1 cellular context compared by ENCODE assay signal in the genomic region with DNA sequence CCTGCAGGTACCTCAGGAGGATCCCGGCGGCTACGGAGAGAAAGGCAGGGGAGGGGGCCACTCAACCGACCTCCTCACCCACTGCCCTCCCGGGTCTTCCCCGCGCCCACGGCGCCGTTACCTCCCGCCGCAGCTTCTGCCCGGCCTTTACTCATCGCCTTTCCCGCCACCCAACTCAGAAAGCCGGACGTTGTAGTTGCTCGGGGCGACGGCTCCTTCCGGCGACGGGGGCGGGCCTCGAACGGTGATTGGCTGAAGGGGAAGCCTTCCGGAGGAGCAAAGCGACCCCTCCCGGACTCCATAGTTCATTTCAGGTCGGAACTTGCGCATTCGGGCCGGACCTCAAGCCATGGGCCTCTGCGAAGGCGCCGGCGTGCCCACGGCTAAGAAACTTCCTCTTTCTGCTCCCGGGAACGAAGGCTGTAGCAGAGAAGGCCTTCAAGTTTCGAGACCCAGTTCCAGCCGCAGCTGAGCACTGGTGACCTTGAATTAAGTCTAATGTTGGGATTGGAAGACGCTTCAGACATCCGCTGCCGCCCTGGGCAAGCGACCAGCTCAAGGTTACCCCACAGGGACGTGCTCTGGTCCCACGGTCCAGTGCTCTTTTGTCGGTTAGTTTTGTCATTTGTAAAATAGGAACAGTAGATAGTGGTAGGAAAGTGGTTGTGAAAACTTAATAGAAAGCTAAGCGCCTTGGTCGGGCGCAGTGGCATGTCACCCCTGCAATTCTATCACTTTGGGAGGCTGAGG.
TF ChIP-seq lines count a peak whose summit lies in the region.

A gene with protein sequence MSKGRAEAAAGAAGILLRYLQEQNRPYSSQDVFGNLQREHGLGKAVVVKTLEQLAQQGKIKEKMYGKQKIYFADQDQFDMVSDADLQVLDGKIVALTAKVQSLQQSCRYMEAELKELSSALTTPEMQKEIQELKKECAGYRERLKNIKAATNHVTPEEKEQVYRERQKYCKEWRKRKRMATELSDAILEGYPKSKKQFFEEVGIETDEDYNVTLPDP (minus strand): TSS at position 198 of the 750 bp plus-strand sequence. CDS start 43 bp downstream, at position 155.

TF ChIP-seq in GM12878, 131 proteins besides CTCF, POLR2A, EP300 and RAD21 (continued from another document and continues in another):
- TF ChIP-seq, protein P1, sequence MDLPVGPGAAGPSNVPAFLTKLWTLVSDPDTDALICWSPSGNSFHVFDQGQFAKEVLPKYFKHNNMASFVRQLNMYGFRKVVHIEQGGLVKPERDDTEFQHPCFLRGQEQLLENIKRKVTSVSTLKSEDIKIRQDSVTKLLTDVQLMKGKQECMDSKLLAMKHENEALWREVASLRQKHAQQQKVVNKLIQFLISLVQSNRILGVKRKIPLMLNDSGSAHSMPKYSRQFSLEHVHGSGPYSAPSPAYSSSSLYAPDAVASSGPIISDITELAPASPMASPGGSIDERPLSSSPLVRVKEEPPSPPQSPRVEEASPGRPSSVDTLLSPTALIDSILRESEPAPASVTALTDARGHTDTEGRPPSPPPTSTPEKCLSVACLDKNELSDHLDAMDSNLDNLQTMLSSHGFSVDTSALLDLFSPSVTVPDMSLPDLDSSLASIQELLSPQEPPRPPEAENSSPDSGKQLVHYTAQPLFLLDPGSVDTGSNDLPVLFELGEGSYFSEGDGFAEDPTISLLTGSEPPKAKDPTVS (IDR thresholded peaks at IDR 0.05; ENCODE audit: low read depth, low read length) = no peak
- TF ChIP-seq SREBF2 (IDR thresholded peaks at IDR 0.05; ENCODE audit: low read length) = no peak
- TF ChIP-seq, protein P2, sequence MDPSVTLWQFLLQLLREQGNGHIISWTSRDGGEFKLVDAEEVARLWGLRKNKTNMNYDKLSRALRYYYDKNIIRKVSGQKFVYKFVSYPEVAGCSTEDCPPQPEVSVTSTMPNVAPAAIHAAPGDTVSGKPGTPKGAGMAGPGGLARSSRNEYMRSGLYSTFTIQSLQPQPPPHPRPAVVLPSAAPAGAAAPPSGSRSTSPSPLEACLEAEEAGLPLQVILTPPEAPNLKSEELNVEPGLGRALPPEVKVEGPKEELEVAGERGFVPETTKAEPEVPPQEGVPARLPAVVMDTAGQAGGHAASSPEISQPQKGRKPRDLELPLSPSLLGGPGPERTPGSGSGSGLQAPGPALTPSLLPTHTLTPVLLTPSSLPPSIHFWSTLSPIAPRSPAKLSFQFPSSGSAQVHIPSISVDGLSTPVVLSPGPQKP (IDR thresholded peaks at IDR 0.05; ENCODE audit: low read depth, low read length) = no peak
- TF ChIP-seq IKZF1 (conservative IDR thresholded peaks at IDR 0.05) = peak; percentile 72
- TF ChIP-seq TCF7 (IDR thresholded peaks at IDR 0.05; ENCODE audit: borderline replicate concordance) = no peak
- no peak for TF ChIP-seq MTA3 (IDR thresholded peaks at IDR 0.05; ENCODE audit: borderline replicate concordance, low read length)
- TF ChIP-seq PAX5 (IDR thresholded peaks at IDR 0.05; ENCODE audit: borderline replicate concordance, low read depth, low read length) = no peak
- no peak for TF ChIP-seq JUND (IDR thresholded peaks at IDR 0.05; ENCODE audit: low read depth, low read length)
- no peak for TF ChIP-seq MYC (IDR thresholded peaks at IDR 0.05; ENCODE audit: insufficient read depth, insufficient read length, insufficient replicate concordance, low read length, severe bottlenecking)
- peak; percentile 87 for TF ChIP-seq POLR2AphosphoS5 (IDR thresholded peaks at IDR 0.05; ENCODE audit: low read length)
- TF ChIP-seq MEF2A (IDR thresholded peaks at IDR 0.05; ENCODE audit: insufficient read depth, low read depth, low read length) = no peak
- no peak for TF ChIP-seq NR2C2 (IDR thresholded peaks at IDR 0.05; ENCODE audit: borderline replicate concordance, control insufficient read depth, insufficient read length, low read depth)
- TF ChIP-seq ASH2L (IDR thresholded peaks at IDR 0.05; ENCODE audit: borderline replicate concordance, low read depth) = no peak
- peak; percentile 77; the same call in 1 of the 2 replicates for TF ChIP-seq CBX5 (IDR thresholded peaks at IDR 0.05; ENCODE audit: low read depth)
- TF ChIP-seq POLR2AphosphoS2 (IDR thresholded peaks at IDR 0.05; ENCODE audit: low read depth, low read length) = no peak; the same call in 1 of the 2 replicates
- no peak for TF ChIP-seq HDAC6 (IDR thresholded peaks at IDR 0.05; ENCODE audit: unreplicated experiment)
- peak; percentile 66 for TF ChIP-seq HCFC1 (IDR thresholded peaks at IDR 0.05; ENCODE audit: low read length)
- TF ChIP-seq WRNIP1 (IDR thresholded peaks at IDR 0.05; ENCODE audit: borderline replicate concordance, low read depth, low read length) = no peak
- peak; percentile 85 for TF ChIP-seq MXI1 (IDR thresholded peaks at IDR 0.05; ENCODE audit: low read depth, low read length)
- no peak for TF ChIP-seq YBX1 (IDR thresholded peaks at IDR 0.05)
- TF ChIP-seq ZNF622 (IDR thresholded peaks at IDR 0.05) = no peak
- no peak for TF ChIP-seq EZH2 (IDR thresholded peaks at IDR 0.05; ENCODE audit: borderline replicate concordance, control insufficient read depth, low read depth, low read length)
- TF ChIP-seq PAX8 (IDR thresholded peaks at IDR 0.05) = no peak
- TF ChIP-seq, protein P3, sequence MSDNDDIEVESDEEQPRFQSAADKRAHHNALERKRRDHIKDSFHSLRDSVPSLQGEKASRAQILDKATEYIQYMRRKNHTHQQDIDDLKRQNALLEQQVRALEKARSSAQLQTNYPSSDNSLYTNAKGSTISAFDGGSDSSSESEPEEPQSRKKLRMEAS (IDR thresholded peaks at IDR 0.05; ENCODE audit: low read depth, low read length) = peak; percentile 27; the same call in 1 of the 2 replicates
- TF ChIP-seq, protein P4, sequence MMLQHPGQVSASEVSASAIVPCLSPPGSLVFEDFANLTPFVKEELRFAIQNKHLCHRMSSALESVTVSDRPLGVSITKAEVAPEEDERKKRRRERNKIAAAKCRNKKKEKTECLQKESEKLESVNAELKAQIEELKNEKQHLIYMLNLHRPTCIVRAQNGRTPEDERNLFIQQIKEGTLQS (IDR thresholded peaks at IDR 0.05; ENCODE audit: borderline replicate concordance, extremely low read depth, low read depth, low read length) = no peak
- peak; percentile 96 for TF ChIP-seq GABPA (IDR thresholded peaks at IDR 0.05; ENCODE audit: low read depth)
- TF ChIP-seq SP1 (IDR thresholded peaks at IDR 0.05; ENCODE audit: low read depth, low read length) = peak; percentile 80
- peak; percentile 75 for TF ChIP-seq CREM (IDR thresholded peaks at IDR 0.05; ENCODE audit: low read depth)
- TF ChIP-seq JUNB (IDR thresholded peaks at IDR 0.05) = no peak
- TF ChIP-seq SIX5 (IDR thresholded peaks at IDR 0.05; ENCODE audit: low read depth, low read length, severe bottlenecking) = no peak
- peak; percentile 13; the same call in 1 of the 2 replicates for TF ChIP-seq ATF7 (IDR thresholded peaks at IDR 0.05; ENCODE audit: low read depth)
- TF ChIP-seq, protein P5, sequence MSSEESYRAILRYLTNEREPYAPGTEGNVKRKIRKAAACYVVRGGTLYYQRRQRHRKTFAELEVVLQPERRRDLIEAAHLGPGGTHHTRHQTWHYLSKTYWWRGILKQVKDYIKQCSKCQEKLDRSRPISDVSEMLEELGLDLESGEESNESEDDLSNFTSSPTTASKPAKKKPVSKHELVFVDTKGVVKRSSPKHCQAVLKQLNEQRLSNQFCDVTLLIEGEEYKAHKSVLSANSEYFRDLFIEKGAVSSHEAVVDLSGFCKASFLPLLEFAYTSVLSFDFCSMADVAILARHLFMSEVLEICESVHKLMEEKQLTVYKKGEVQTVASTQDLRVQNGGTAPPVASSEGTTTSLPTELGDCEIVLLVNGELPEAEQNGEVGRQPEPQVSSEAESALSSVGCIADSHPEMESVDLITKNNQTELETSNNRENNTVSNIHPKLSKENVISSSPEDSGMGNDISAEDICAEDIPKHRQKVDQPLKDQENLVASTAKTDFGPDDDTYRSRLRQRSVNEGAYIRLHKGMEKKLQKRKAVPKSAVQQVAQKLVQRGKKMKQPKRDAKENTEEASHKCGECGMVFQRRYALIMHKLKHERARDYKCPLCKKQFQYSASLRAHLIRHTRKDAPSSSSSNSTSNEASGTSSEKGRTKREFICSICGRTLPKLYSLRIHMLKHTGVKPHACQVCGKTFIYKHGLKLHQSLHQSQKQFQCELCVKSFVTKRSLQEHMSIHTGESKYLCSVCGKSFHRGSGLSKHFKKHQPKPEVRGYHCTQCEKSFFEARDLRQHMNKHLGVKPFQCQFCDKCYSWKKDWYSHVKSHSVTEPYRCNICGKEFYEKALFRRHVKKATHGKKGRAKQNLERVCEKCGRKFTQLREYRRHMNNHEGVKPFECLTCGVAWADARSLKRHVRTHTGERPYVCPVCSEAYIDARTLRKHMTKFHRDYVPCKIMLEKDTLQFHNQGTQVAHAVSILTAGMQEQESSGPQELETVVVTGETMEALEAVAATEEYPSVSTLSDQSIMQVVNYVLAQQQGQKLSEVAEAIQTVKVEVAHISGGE (CRISPR knock-in tag; IDR thresholded peaks at IDR 0.05) = no peak
- no peak for TF ChIP-seq CHD4 (IDR thresholded peaks at IDR 0.05)
- TF ChIP-seq FOXM1 (IDR thresholded peaks at IDR 0.05; ENCODE audit: low read depth, low read length) = no peak; the same call in 1 of the 2 replicates
- TF ChIP-seq RCOR1 (conservative IDR thresholded peaks at IDR 0.05; ENCODE audit: low read depth, low read length) = no peak; the same call in 1 of the 2 replicates
- TF ChIP-seq ZNF24 (IDR thresholded peaks at IDR 0.05) = no peak
- no peak for TF ChIP-seq KDM1A (IDR thresholded peaks at IDR 0.05; ENCODE audit: borderline replicate concordance)
- no peak for TF ChIP-seq TCF3 (IDR thresholded peaks at IDR 0.05; ENCODE audit: borderline replicate concordance, insufficient read depth, low read depth, low read length)
- TF ChIP-seq, protein P6, sequence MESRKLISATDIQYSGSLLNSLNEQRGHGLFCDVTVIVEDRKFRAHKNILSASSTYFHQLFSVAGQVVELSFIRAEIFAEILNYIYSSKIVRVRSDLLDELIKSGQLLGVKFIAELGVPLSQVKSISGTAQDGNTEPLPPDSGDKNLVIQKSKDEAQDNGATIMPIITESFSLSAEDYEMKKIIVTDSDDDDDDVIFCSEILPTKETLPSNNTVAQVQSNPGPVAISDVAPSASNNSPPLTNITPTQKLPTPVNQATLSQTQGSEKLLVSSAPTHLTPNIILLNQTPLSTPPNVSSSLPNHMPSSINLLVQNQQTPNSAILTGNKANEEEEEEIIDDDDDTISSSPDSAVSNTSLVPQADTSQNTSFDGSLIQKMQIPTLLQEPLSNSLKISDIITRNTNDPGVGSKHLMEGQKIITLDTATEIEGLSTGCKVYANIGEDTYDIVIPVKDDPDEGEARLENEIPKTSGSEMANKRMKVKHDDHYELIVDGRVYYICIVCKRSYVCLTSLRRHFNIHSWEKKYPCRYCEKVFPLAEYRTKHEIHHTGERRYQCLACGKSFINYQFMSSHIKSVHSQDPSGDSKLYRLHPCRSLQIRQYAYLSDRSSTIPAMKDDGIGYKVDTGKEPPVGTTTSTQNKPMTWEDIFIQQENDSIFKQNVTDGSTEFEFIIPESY (IDR thresholded peaks at IDR 0.05) = no peak
- no peak for TF ChIP-seq CEBPB (IDR thresholded peaks at IDR 0.05; ENCODE audit: borderline replicate concordance in 1 of 2, low read depth in 2 of 2, low read length in 2 of 2)
- TF ChIP-seq SIN3A (IDR thresholded peaks at IDR 0.05; ENCODE audit: low read depth, low read length) = peak; percentile 98
- no peak for TF ChIP-seq HDAC2 (IDR thresholded peaks at IDR 0.05)
- TF ChIP-seq STAT1 (conservative IDR thresholded peaks at IDR 0.05) = no peak
- no peak for TF ChIP-seq EED (IDR thresholded peaks at IDR 0.05; ENCODE audit: low read depth)
- TF ChIP-seq, protein P7, sequence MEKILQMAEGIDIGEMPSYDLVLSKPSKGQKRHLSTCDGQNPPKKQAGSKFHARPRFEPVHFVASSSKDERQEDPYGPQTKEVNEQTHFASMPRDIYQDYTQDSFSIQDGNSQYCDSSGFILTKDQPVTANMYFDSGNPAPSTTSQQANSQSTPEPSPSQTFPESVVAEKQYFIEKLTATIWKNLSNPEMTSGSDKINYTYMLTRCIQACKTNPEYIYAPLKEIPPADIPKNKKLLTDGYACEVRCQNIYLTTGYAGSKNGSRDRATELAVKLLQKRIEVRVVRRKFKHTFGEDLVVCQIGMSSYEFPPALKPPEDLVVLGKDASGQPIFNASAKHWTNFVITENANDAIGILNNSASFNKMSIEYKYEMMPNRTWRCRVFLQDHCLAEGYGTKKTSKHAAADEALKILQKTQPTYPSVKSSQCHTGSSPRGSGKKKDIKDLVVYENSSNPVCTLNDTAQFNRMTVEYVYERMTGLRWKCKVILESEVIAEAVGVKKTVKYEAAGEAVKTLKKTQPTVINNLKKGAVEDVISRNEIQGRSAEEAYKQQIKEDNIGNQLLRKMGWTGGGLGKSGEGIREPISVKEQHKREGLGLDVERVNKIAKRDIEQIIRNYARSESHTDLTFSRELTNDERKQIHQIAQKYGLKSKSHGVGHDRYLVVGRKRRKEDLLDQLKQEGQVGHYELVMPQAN (conservative IDR thresholded peaks at IDR 0.05) = peak; percentile 98
- TF ChIP-seq, protein P8, sequence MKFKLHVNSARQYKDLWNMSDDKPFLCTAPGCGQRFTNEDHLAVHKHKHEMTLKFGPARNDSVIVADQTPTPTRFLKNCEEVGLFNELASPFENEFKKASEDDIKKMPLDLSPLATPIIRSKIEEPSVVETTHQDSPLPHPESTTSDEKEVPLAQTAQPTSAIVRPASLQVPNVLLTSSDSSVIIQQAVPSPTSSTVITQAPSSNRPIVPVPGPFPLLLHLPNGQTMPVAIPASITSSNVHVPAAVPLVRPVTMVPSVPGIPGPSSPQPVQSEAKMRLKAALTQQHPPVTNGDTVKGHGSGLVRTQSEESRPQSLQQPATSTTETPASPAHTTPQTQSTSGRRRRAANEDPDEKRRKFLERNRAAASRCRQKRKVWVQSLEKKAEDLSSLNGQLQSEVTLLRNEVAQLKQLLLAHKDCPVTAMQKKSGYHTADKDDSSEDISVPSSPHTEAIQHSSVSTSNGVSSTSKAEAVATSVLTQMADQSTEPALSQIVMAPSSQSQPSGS (IDR thresholded peaks at IDR 0.05; ENCODE audit: low read length) = no peak
- TF ChIP-seq SUZ12 (IDR thresholded peaks at IDR 0.05; ENCODE audit: unreplicated experiment) = no peak
- TF ChIP-seq, protein P9, sequence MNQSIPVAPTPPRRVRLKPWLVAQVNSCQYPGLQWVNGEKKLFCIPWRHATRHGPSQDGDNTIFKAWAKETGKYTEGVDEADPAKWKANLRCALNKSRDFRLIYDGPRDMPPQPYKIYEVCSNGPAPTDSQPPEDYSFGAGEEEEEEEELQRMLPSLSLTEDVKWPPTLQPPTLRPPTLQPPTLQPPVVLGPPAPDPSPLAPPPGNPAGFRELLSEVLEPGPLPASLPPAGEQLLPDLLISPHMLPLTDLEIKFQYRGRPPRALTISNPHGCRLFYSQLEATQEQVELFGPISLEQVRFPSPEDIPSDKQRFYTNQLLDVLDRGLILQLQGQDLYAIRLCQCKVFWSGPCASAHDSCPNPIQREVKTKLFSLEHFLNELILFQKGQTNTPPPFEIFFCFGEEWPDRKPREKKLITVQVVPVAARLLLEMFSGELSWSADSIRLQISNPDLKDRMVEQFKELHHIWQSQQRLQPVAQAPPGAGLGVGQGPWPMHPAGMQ (IDR thresholded peaks at IDR 0.05; ENCODE audit: borderline replicate concordance) = no peak
- peak; percentile 94 for TF ChIP-seq PML (IDR thresholded peaks at IDR 0.05; ENCODE audit: low read length)
- peak; percentile 35; the same call in 1 of the 2 replicates for TF ChIP-seq NR2F1 (conservative IDR thresholded peaks at IDR 0.05)
- TF ChIP-seq CHD1 (IDR thresholded peaks at IDR 0.05; ENCODE audit: low read depth, low read length) = no peak
- no peak for TF ChIP-seq NFYA (IDR thresholded peaks at IDR 0.05; ENCODE audit: borderline replicate concordance, low read depth, low read length)
- no peak; the same call in 1 of the 2 replicates for TF ChIP-seq ESRRA (IDR thresholded peaks at IDR 0.05; ENCODE audit: low read length)
- no peak; a peak in 1 of 4 replicates for TF ChIP-seq IKZF2 (IDR thresholded peaks at IDR 0.05)
- TF ChIP-seq CHD2 (IDR thresholded peaks at IDR 0.05; ENCODE audit: borderline replicate concordance, low read depth, low read length) = peak; percentile 87
- TF ChIP-seq FOXK2 (IDR thresholded peaks at IDR 0.05) = no peak
